Comparison of ENCODE assay signal across 1 cellular context in the genomic region with DNA sequence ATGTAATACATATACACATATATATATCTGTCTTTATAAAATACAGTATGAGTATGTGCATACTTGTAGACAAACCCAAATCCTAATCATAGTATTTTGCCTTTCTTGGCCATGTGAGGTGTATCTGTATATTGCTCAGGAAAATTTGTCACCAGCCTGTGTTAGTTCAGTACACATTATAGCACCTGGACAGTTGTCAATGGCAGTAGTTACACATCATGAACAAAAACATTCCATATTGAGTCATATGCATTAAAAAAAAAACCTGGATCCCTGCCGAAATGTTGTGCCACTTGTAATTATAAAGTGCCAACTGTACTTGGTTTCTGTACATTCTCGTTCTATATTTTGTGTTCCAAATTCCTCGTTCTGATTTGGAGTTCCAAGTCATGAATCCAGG.
TF ChIP-seq lines count a peak whose summit lies in the region.

No MANE protein-coding gene starts in this region.

TF ChIP-seq in HepG2, 621 proteins besides CTCF, POLR2A, EP300 and RAD21:
- TF ChIP-seq ZBTB21 (CRISPR knock-in tag; IDR thresholded peaks at IDR 0.05) (no peak), ZNF577 (CRISPR knock-in tag; IDR thresholded peaks at IDR 0.05; ENCODE audit: borderline replicate concordance, low read depth) (no peak), ZNF33B (CRISPR knock-in tag; IDR thresholded peaks at IDR 0.05) (no peak), ZIK1 (CRISPR knock-in tag; IDR thresholded peaks at IDR 0.05; ENCODE audit: borderline replicate concordance, low read depth) (no peak), ZNF496 (CRISPR knock-in tag; IDR thresholded peaks at IDR 0.05; ENCODE audit: insufficient replicate concordance) (no peak), KLF11 (CRISPR knock-in tag; IDR thresholded peaks at IDR 0.05) (no peak), ZNF331 (CRISPR knock-in tag; IDR thresholded peaks at IDR 0.05) (no peak), NR2F1 (CRISPR knock-in tag; IDR thresholded peaks at IDR 0.05) (no peak), NCOR1 (IDR thresholded peaks at IDR 0.05; ENCODE audit: borderline replicate concordance, low read length) (no peak), SMAD9 (CRISPR knock-in tag; IDR thresholded peaks at IDR 0.05) (no peak)
- TF ChIP-seq, protein P1, sequence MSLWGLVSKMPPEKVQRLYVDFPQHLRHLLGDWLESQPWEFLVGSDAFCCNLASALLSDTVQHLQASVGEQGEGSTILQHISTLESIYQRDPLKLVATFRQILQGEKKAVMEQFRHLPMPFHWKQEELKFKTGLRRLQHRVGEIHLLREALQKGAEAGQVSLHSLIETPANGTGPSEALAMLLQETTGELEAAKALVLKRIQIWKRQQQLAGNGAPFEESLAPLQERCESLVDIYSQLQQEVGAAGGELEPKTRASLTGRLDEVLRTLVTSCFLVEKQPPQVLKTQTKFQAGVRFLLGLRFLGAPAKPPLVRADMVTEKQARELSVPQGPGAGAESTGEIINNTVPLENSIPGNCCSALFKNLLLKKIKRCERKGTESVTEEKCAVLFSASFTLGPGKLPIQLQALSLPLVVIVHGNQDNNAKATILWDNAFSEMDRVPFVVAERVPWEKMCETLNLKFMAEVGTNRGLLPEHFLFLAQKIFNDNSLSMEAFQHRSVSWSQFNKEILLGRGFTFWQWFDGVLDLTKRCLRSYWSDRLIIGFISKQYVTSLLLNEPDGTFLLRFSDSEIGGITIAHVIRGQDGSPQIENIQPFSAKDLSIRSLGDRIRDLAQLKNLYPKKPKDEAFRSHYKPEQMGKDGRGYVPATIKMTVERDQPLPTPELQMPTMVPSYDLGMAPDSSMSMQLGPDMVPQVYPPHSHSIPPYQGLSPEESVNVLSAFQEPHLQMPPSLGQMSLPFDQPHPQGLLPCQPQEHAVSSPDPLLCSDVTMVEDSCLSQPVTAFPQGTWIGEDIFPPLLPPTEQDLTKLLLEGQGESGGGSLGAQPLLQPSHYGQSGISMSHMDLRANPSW (CRISPR knock-in tag; IDR thresholded peaks at IDR 0.05; ENCODE audit: borderline replicate concordance) = no peak
- TF ChIP-seq, protein P2, sequence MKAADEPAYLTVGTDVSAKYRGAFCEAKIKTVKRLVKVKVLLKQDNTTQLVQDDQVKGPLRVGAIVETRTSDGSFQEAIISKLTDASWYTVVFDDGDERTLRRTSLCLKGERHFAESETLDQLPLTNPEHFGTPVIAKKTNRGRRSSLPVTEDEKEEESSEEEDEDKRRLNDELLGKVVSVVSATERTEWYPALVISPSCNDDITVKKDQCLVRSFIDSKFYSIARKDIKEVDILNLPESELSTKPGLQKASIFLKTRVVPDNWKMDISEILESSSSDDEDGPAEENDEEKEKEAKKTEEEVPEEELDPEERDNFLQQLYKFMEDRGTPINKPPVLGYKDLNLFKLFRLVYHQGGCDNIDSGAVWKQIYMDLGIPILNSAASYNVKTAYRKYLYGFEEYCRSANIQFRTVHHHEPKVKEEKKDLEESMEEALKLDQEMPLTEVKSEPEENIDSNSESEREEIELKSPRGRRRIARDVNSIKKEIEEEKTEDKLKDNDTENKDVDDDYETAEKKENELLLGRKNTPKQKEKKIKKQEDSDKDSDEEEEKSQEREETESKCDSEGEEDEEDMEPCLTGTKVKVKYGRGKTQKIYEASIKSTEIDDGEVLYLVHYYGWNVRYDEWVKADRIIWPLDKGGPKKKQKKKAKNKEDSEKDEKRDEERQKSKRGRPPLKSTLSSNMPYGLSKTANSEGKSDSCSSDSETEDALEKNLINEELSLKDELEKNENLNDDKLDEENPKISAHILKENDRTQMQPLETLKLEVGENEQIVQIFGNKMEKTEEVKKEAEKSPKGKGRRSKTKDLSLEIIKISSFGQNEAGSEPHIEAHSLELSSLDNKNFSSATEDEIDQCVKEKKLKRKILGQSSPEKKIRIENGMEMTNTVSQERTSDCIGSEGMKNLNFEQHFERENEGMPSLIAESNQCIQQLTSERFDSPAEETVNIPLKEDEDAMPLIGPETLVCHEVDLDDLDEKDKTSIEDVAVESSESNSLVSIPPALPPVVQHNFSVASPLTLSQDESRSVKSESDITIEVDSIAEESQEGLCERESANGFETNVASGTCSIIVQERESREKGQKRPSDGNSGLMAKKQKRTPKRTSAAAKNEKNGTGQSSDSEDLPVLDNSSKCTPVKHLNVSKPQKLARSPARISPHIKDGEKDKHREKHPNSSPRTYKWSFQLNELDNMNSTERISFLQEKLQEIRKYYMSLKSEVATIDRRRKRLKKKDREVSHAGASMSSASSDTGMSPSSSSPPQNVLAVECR (CRISPR knock-in tag; IDR thresholded peaks at IDR 0.05; ENCODE audit: borderline replicate concordance) = no peak
